ENCODE assay signal across 28 cellular contexts in the genomic region with DNA sequence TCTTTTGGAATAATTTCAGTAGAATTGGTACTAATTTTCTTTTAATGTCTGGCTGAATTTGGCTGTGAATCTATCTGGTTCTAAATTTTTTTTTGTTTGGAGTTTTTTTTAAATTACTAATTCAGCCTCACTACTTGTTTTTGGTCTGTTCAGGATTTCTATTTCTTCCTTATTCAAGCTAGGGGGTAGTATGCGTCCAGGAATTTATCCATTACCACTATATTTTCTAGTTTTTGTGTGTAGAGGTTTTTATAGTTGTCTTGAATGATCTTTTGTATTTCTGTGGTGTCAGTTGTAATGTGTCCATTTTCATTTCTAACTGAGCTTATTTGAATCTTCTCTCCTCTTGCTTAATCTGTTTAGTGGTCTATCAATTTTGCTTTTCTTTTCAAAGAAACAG.
"Had no signal": no experiment of that assay in that cellular context is flagged by ENCODE, and none has a peak within 500 bp of the region (broad histone marks: within the 10 kb centered on the region; RNA-seq: fewer than 3 reads in every experiment).

No MANE protein-coding gene starts in this region.

- H3K27ac ChIP-seq: adrenal gland, body of pancreas, gastrocnemius medialis had no signal

- H3K9me3 ChIP-seq: adrenal gland, body of pancreas, gastrocnemius medialis had no signal

- H3K4me1 ChIP-seq: adrenal gland, body of pancreas, gastrocnemius medialis had no signal

- H3K27me3 ChIP-seq: adrenal gland, body of pancreas had no signal

- H3K4me3 ChIP-seq: adrenal gland, body of pancreas, gastrocnemius medialis had no signal

- ATAC-seq: activated CD4-positive, alpha-beta T cell treated with anti-CD3 and anti-CD28 coated beads for 36 hours; activated CD8-positive, alpha-beta memory T cell treated with anti-CD3 and anti-CD28 coated beads, Interleukin-2, amount 10 ng/mL, durations not matched to agents 7 days and 5 days; activated CD8-positive, alpha-beta T cell treated with anti-CD3 and anti-CD28 coated beads, Interleukin-2, amount 10 ng/mL, durations not matched to agents 7 days and 5 days; activated naive CD8-positive, alpha-beta T cell treated with anti-CD3 and anti-CD28 coated beads, Interleukin-2, amount 50 U/mL, for 24 hours; body of pancreas; esophagus mucosa; gastrocnemius medialis had no signal

- DNase-seq: activated CD4-positive, alpha-beta memory T cell treated with anti-CD3 and anti-CD28 coated beads for 36 hours; activated CD4-positive, alpha-beta T cell treated with anti-CD3 and anti-CD28 coated beads for 36 hours; activated CD4-positive, alpha-beta T cell treated with anti-CD3 and anti-CD28 coated beads, Interleukin-2, amount 10 ng/mL, durations not matched to agents 24 days and 14 days; activated CD4-positive, CD25-positive, alpha-beta regulatory T cell; activated CD4-positive, CD25-positive, alpha-beta regulatory T cell treated with anti-CD3 and anti-CD28 coated beads, Interleukin-2, amount 50 U/mL, for 72 hours; activated CD8-positive, alpha-beta memory T cell treated with anti-CD3 and anti-CD28 coated beads, Interleukin-2, amount 10 ng/mL, durations not matched to agents 7 days and 5 days; activated CD8-positive, alpha-beta memory T cell treated with anti-CD3 and anti-CD28 coated beads, Interleukin-2, amount 50 U/mL, for 4 hours; activated CD8-positive, alpha-beta T cell treated with anti-CD3 and anti-CD28 coated beads, Interleukin-2, amount 10 ng/mL, durations not matched to agents 7 days and 5 days; activated effector memory CD4-positive, alpha-beta T cell treated with anti-CD3 and anti-CD28 coated beads, Interleukin-2, amount 50 U/mL, for 16 hours; activated naive CD4-positive, alpha-beta T cell treated with anti-CD3 and anti-CD28 coated beads for 36 hours; activated naive CD8-positive, alpha-beta T cell treated with anti-CD3 and anti-CD28 coated beads for 36 hours; activated naive CD8-positive, alpha-beta T cell treated with anti-CD3 and anti-CD28 coated beads, Interleukin-2, amount 50 U/mL, for 24 hours; activated T-cell treated with anti-CD3 and anti-CD28 coated beads, Interleukin-2, amount 50 U/mL, for 1 hour; activated T-cell treated with anti-CD3 and anti-CD28 coated beads, Interleukin-2, amount 50 U/mL, for 48 hours; adrenal gland; amygdala; aorta; body of pancreas; caudate nucleus; cortex of kidney; dermis blood vessel endothelial cell; effector memory CD4-positive, alpha-beta T cell; endodermal cell; foreskin fibroblast; gastrocnemius medialis; T-helper 2 cell had no signal

- H3K36me3 ChIP-seq: adrenal gland, gastrocnemius medialis had no signal

- FAIRE-seq: colon had no signal
